ENCODE assay signal across 16 cellular contexts in genomic region chr1:99580451-99580850, GRCh38.
DNase-seq lines count a peak whose midpoint lies in the region; ATAC-seq, FAIRE-seq and TF ChIP-seq lines count a peak whose summit lies in the region.
"Had no signal": no experiment of that assay in that cellular context is flagged by ENCODE, and none has a peak within 500 bp of the region (broad histone marks: within the 10 kb centered on the region; RNA-seq: fewer than 3 reads in every experiment).

No MANE protein-coding gene starts in this region.

- FAIRE-seq in GM12878 (lab: Jason Lieb, UNC): no peak

- H3K9ac ChIP-seq in GM12878 (ENCODE audit: control insufficient read depth, insufficient read depth, low read length): no peak overlapping the region

- intact Hi-C loops in GM12878 (cut with micrococcal nuclease; ENCODE audit: unreplicated experiment): no loop called here
- intact Hi-C loops in Right ventricle myocardium superior (cut with DNase I): no loop called here
- intact Hi-C loops in posterior vena cava (cut with DNase I): no loop called here

- H3K9me3 ChIP-seq in GM12878 (replicated peaks; ENCODE audit: control insufficient read depth, insufficient read depth, low read length): no peaks in the 10 kb centered on the region

- H2AFZ ChIP-seq in GM12878 (ENCODE audit: control insufficient read depth, low read depth, low read length): no peak overlapping the region

- H3K4me2 ChIP-seq in GM12878 (ENCODE audit: control insufficient read depth, insufficient read depth): no peak overlapping the region

- WGBS in GM12878 (ENCODE audit: insufficient coverage, insufficient replicate concordance, low lambda C conversion rate, missing lambda C conversion rate): 24% methylated on average over 6 of the region's 6 CpGs

- TF ChIP-seq POLR2A in GM12878 (IDR thresholded peaks at IDR 0.05; ENCODE audit: low read depth, low read length): no peak

- POLR2A ChIA-PET in GM12878 (lab: Charles Lee): no interaction called here

- H3K4me1 ChIP-seq in GM12878 (ENCODE audit: control insufficient read depth, insufficient read depth, low read length): no peaks in the 10 kb centered on the region

- H3K36me3 ChIP-seq in GM12878 (ENCODE audit: control insufficient read depth in 2 of 2, insufficient read depth in 2 of 2, low read length in 1 of 2): no peaks in the 10 kb centered on the region

- ATAC-seq in GM12878 (peak; percentile 25; the same call in 1 of the 3 replicates), Right ventricle myocardium superior (ENCODE audit: poor library complexity) (peak; percentile 83), HG02840 (IDR thresholded peaks at IDR 0.05; ENCODE audit: low FRiP score, unreplicated experiment) (no peak), HG02798 (IDR thresholded peaks at IDR 0.05; ENCODE audit: poor library complexity, unreplicated experiment) (no peak)
- ATAC-seq: HCT116; naive thymus-derived CD8-positive, alpha-beta T cell had no signal

- no peak for TF ChIP-seq EP300 in GM12878 (IDR thresholded peaks at IDR 0.05; ENCODE audit: borderline replicate concordance in 1 of 2, control insufficient read depth in 1 of 2, low read depth in 2 of 2, low read length in 2 of 2)

- no peak overlapping the region for H3K27ac ChIP-seq in GM12878 (ENCODE audit: control insufficient read depth, insufficient read depth)
- H3K27ac ChIP-seq: C4-2B, VCaP had no signal

- H3K4me3 ChIP-seq in GM12878 (no peak overlapping the region), foreskin fibroblast (ENCODE audit: low read depth in 1 of 2, low read length in 2 of 2) (no peak overlapping the region)

- no peaks in the 10 kb centered on the region for H3K27me3 ChIP-seq in GM12878 (replicated peaks in 1 of 2; ENCODE audit: control insufficient read depth in 2 of 2, insufficient read depth in 2 of 2, low read length in 1 of 2)

- TF ChIP-seq CTCF in GM12878 (IDR thresholded peaks at IDR 0.05 in 2 of 3, conservative IDR thresholded peaks at IDR 0.05 in 1 of 3; ENCODE audit: control insufficient read depth in 2 of 3, extremely low read depth in 1 of 3, insufficient read depth in 1 of 3, low read depth in 3 of 3, low read length in 3 of 3) (no peak), foreskin fibroblast (IDR thresholded peaks at IDR 0.05; ENCODE audit: low read depth, low read length) (no peak)

- RAD21 ChIA-PET in GM12878 (lab: Charles Lee; ENCODE audit: unreplicated experiment): no interaction called here

- no peaks in the 10 kb centered on the region for H4K20me1 ChIP-seq in GM12878 (ENCODE audit: control insufficient read depth, insufficient read depth)

- DNase-seq in HPDE6-E6E7 (ENCODE audit: extremely low spot score): peak; percentile 92
- no peak for DNase-seq in GM12878 (ENCODE audit: low read depth, low spot score)
- no peak for DNase-seq in Right ventricle myocardium superior
- peak; percentile 84 for DNase-seq in posterior vena cava (ENCODE audit: low spot score)
- no peak for DNase-seq in nucleus accumbens (lab: John Stamatoyannopoulos, UW)
- no peak for DNase-seq in foreskin fibroblast
- DNase-seq: activated naive CD4-positive, alpha-beta T cell treated with Interleukin-2 at 50 U/mL for 16 hours; central memory CD4-positive, alpha-beta T cell; naive thymus-derived CD8-positive, alpha-beta T cell; NCI-H748 treated with DMSO at 0.1 percent for 48 hours; substantia nigra had no signal

- SMC1A ChIA-PET in GM12878 (lab: Charles Lee; ENCODE audit: uncharacterized antibody, unreplicated experiment): interaction anchor here (1.0 kb wide), 1 partner anchor 14 kb away, joined by 3 read pairs; no protein-coding TSS in a partner anchor

- no TSS peak for BruUV-seq in GM12878 (replicated peaks; lab: Mats Ljungman, UMichigan)

- in situ Hi-C loops in GM12878 (cut with MboI): no loop called here

- TF ChIP-seq RAD21 in GM12878 (IDR thresholded peaks at IDR 0.05; ENCODE audit: insufficient read depth, low read depth, low read length): no peak

- no peaks in the 10 kb centered on the region for H3K79me2 ChIP-seq in GM12878 (ENCODE audit: control insufficient read depth, insufficient read depth, low read length)

- CTCF ChIA-PET in GM12878 (lab: Yijun Ruan, JAX): interaction anchor here (0.8 kb wide), 1 partner anchor 114 kb away, joined by 3 read pairs; no protein-coding TSS in a partner anchor

TF ChIP-seq in GM12878, 131 proteins besides CTCF, POLR2A, EP300 and RAD21:
- TF ChIP-seq PBX3 (IDR thresholded peaks at IDR 0.05; ENCODE audit: insufficient replicate concordance, low read depth, low read length): no peak
- no peak for TF ChIP-seq ATF3 (IDR thresholded peaks at IDR 0.05; ENCODE audit: borderline replicate concordance, extremely low read depth, low read depth, low read length)
- TF ChIP-seq TARDBP (IDR thresholded peaks at IDR 0.05; ENCODE audit: borderline replicate concordance): no peak
- no peak for TF ChIP-seq IRF5 (IDR thresholded peaks at IDR 0.05; ENCODE audit: borderline replicate concordance)

Comparison
In these comparisons a context has a peak if more than half of its experiments do, and no peak if none do; other contexts are left out.
1. DNase-seq: peak in HPDE6-E6E7 (single experiment) and posterior vena cava (single experiment); none in GM12878 (single experiment), Right ventricle myocardium superior (single experiment), nucleus accumbens (0 of 56) and foreskin fibroblast (0 of 2).
2. ATAC-seq: peak in GM12878 (single experiment) and Right ventricle myocardium superior (single experiment); none in HG02840 (single experiment) and HG02798 (single experiment).